Comparison of ENCODE assay signal across 1 cellular context in genomic region chr11:112073941-112074811, GRCh38.
TF ChIP-seq lines count a peak whose summit lies in the region.

Gene NKAPD1, plus strand, starts transcription at chr11:112074299. Its CDS starts 1,276 bp downstream, at chr11:112075575.
Gene PIH1D2, minus strand, starts transcription at chr11:112074017. Its CDS starts 843 bp downstream, at chr11:112073174.

TF ChIP-seq in K562, 482 proteins besides CTCF, POLR2A, EP300 and RAD21 (continued from another document):
- TF ChIP-seq NKRF (IDR thresholded peaks at IDR 0.05; ENCODE audit: borderline replicate concordance) (peak; percentile 93), ARHGAP35 (IDR thresholded peaks at IDR 0.05; ENCODE audit: partially characterized antibody) (no peak), ZNF583 (CRISPR knock-in tag; IDR thresholded peaks at IDR 0.05) (peak; percentile 7; the same call in 1 of the 2 replicates), ZBTB26 (CRISPR knock-in tag; IDR thresholded peaks at IDR 0.05) (no peak), ZZZ3 (IDR thresholded peaks at IDR 0.05) (0 out of 2 replicates have a peak, but pooled peaks have one; percentile 72), ZBTB33 (CRISPR knock-in tag; IDR thresholded peaks at IDR 0.05) (0 out of 2 replicates have a peak, but pooled peaks have one; percentile 44), REST (CRISPR knock-in tag; IDR thresholded peaks at IDR 0.05; ENCODE audit: low read depth) (0 out of 2 replicates have a peak, but pooled peaks have one; percentile 47), SMARCC2 (IDR thresholded peaks at IDR 0.05; ENCODE audit: low read depth) (no peak), RBBP5 (IDR thresholded peaks at IDR 0.05; ENCODE audit: borderline replicate concordance, insufficient read depth, low read length, poor library complexity, severe bottlenecking) (peak; percentile 86), ZNF133 (CRISPR knock-in tag; IDR thresholded peaks at IDR 0.05) (no peak), PCBP1 (IDR thresholded peaks at IDR 0.05; ENCODE audit: low read depth, low read length, poor library complexity, severe bottlenecking) (no peak), SMAD1 (IDR thresholded peaks at IDR 0.05; ENCODE audit: low read depth, low read length, partially characterized antibody) (peak; percentile 63), PHF8 (IDR thresholded peaks at IDR 0.05; ENCODE audit: borderline replicate concordance, low read length) (peak; percentile 76; the same call in 1 of the 2 replicates), SAP30 (IDR thresholded peaks at IDR 0.05; ENCODE audit: borderline replicate concordance, insufficient read depth, low read depth, low read length, poor library complexity, severe bottlenecking) (peak; percentile 79), NFE2L1 (tag; IDR thresholded peaks at IDR 0.05; ENCODE audit: borderline replicate concordance, low read depth) (no peak), TRIM24 (IDR thresholded peaks at IDR 0.05) (peak; percentile 63 to 100; a peak in 3 of 4 replicates), C11orf30 (IDR thresholded peaks at IDR 0.05; ENCODE audit: low read depth) (peak; percentile 99), HNRNPL (IDR thresholded peaks at IDR 0.05; ENCODE audit: low read depth, low read length) (no peak), THRAP3 (IDR thresholded peaks at IDR 0.05; ENCODE audit: borderline replicate concordance) (peak; percentile 93; the same call in 1 of the 2 replicates), POU5F1 (IDR thresholded peaks at IDR 0.05; ENCODE audit: borderline replicate concordance, low read depth, low read length, partially characterized antibody) (no peak), MLX (CRISPR knock-in tag; conservative IDR thresholded peaks at IDR 0.05) (no peak), FOXJ2 (tag; IDR thresholded peaks at IDR 0.05) (peak; percentile 71; the same call in 1 of the 2 replicates), GABPB1 (CRISPR knock-in tag; IDR thresholded peaks at IDR 0.05) (peak; percentile 98)
